ENCODE assay signal across 9 cellular contexts in genomic region chr20:63831696-63832686, GRCh38. TPM values are rescaled to one million over a fixed set of nuclear protein-coding genes. Genes with fewer than 3 reads are reported as not detected.
DNase-seq lines count a peak whose midpoint lies in the region; ATAC-seq, FAIRE-seq and TF ChIP-seq lines count a peak whose summit lies in the region.
"Had no signal": no experiment of that assay in that cellular context is flagged by ENCODE, and none has a peak within 500 bp of the region (broad histone marks: within the 10 kb centered on the region; RNA-seq: fewer than 3 reads in every experiment).

No MANE protein-coding gene starts in this region.

- H3K4me1 ChIP-seq in HAP-1, result no peaks in the 10 kb centered on the region
- H3K4me1 ChIP-seq in RWPE2 (ENCODE audit: insufficient read depth, poor library complexity, severe bottlenecking), result peaks cover 7% of the 10 kb centered on the region
- peaks cover 13 to 67% (median 54%) of the 10 kb centered on the region in 12 donors for H3K4me1 ChIP-seq in heart left ventricle
- H3K4me1 ChIP-seq in prostate gland (replicated peaks), result no peaks in the 10 kb centered on the region

- DNase-seq in HAP-1 (ENCODE audit: low spot score in 2 of 2) (peak in 1 of 2 experiments; percentile 42), RWPE2 (ENCODE audit: low spot score) (peak; percentile 87), heart left ventricle (peak; percentile 66 to 86 (median 75)), prostate gland (ENCODE audit: low spot score) (no peak), OCI-M1 (lab: John Stamatoyannopoulos, UW) (no peak), GM12892 (ENCODE audit: insufficient read length) (no peak), NCI-H2081 treated with DMSO at 0.1 percent for 48 hours (lab: John Stamatoyannopoulos, UW) (no peak), NOMO-1 treated with DMSO at 0.1 percent for 48 hours (lab: John Stamatoyannopoulos, UW; ENCODE audit: unreplicated experiment) (no peak)

- intact Hi-C loops in heart left ventricle (cut with DNase I) (loop anchor here in 3 of 10 donors (2.0 to 5.0 kb wide), 4 partner anchors 15 to 45 kb away; no protein-coding TSS in a partner anchor), prostate gland (cut with DNase I) (no loop called here)

- WGBS in heart left ventricle, 4 donors, result 4 to 9% (median 5%) methylated on average over 10 to 124 of the region's 124 CpGs
- 5% methylated on average over 51 of the region's 124 CpGs for WGBS in prostate gland

- H3K27ac ChIP-seq in RWPE2 (ENCODE audit: poor library complexity, severe bottlenecking), result no peak overlapping the region
- peak overlapping the region; percentile 80 to 97 (median 88) for H3K27ac ChIP-seq in heart left ventricle
- peak overlapping the region in 1 of 2 donors; percentile 23 for H3K27ac ChIP-seq in prostate gland

- ATAC-seq in RWPE2 (ENCODE audit: low read depth) (peak; percentile 6), heart left ventricle (peak in 3 of 4 donors; percentile 37 to 41 (median 38))

- H3K36me3 ChIP-seq in HAP-1 (replicated peaks), result no peaks in the 10 kb centered on the region
- no peaks in the 10 kb centered on the region for H3K36me3 ChIP-seq in RWPE2 (ENCODE audit: low read depth)
- no peaks in the 10 kb centered on the region for H3K36me3 ChIP-seq in heart left ventricle
- no peaks in the 10 kb centered on the region for H3K36me3 ChIP-seq in prostate gland

- H3K4me3 ChIP-seq in HAP-1 (peak overlapping the region; percentile 23), RWPE2 (ENCODE audit: severe bottlenecking) (peak overlapping the region; percentile 60), heart left ventricle (peak overlapping the region; percentile 40 to 99 (median 66)), prostate gland (peak overlapping the region; percentile 43 to 60)

- in situ Hi-C loops in HAP-1 (cut with MboI; ENCODE audit: low sequenced_read_pairs), result no loop called here

- FAIRE-seq in GM12892 (lab: Jason Lieb, UNC), result no peak

- TF ChIP-seq CTCF in RWPE2 (IDR thresholded peaks at IDR 0.05; ENCODE audit: poor library complexity, severe bottlenecking) (no peak), heart left ventricle (IDR thresholded peaks at IDR 0.05) (peak in 2 of 12 donors; percentile 3 to 13), prostate gland (IDR thresholded peaks at IDR 0.05) (no peak)

- TF ChIP-seq POLR2A in heart left ventricle (IDR thresholded peaks at IDR 0.05) (peak in 1 of 2 donors; percentile 28), prostate gland (IDR thresholded peaks at IDR 0.05) (no peak), GM12892 (IDR thresholded peaks at IDR 0.05; ENCODE audit: low read depth, low read length) (no peak)

- no peaks in the 10 kb centered on the region for H3K27me3 ChIP-seq in HAP-1 (ENCODE audit: low read depth)
- H3K27me3 ChIP-seq in RWPE2 (ENCODE audit: insufficient read depth, poor library complexity, severe bottlenecking), result peaks cover 45% of the 10 kb centered on the region
- H3K27me3 ChIP-seq in heart left ventricle, result peaks cover 0 to 27% (median 0%) of the 10 kb centered on the region in 9 donors
- no peaks in the 10 kb centered on the region for H3K27me3 ChIP-seq in prostate gland (replicated peaks; ENCODE audit: insufficient read depth)

- H3K9me3 ChIP-seq in HAP-1, result no peaks in the 10 kb centered on the region
- H3K9me3 ChIP-seq in RWPE2 (ENCODE audit: severe bottlenecking), result no peaks in the 10 kb centered on the region
- no peaks in the 10 kb centered on the region for H3K9me3 ChIP-seq in heart left ventricle
- H3K9me3 ChIP-seq in prostate gland, result no peaks in the 10 kb centered on the region

RNA-seq across cellular contexts. Expression of gene ZBTB46, which starts 0.9 kb away (rescaled TPM):
- total RNA-seq in heart left ventricle (10 to 100 TPM; 11.2 to 27.4 (median 14.4) TPM), prostate gland (10 to 100 TPM in 1 of 2 donors, 1 to 10 TPM in 1; 7.9 to 12.2 TPM)
- polyA plus RNA-seq in heart left ventricle, result 1 to 10 TPM; 6.6 to 8.2 TPM
- polyA plus RNA-seq in GM12892 (2012; ENCODE audit: missing spikeins), result 1.00 TPM

RNA-seq across cellular contexts. Expression of gene ABHD16B, which starts 29.3 kb away (rescaled TPM):
- not detected for total RNA-seq in heart left ventricle
- polyA plus RNA-seq in heart left ventricle, result under 1 TPM; 0.12 to 0.72 TPM
- 1 to 10 TPM in 1 of 2 donors, not detected in 1; 1.6 TPM for total RNA-seq in prostate gland
- polyA plus RNA-seq in GM12892 (2012; ENCODE audit: missing spikeins), result not detected
- total RNA-seq: myocyte had no signal

RNA-seq across cellular contexts. Expression of gene TPD52L2, which starts 33.1 kb away (rescaled TPM):
- total RNA-seq in heart left ventricle (100 to 1,000 TPM in 1 of 9 donors, 10 to 100 TPM in 8; 65.0 to 122 (median 72.2) TPM), prostate gland (100 to 1,000 TPM; 105 to 127 TPM)
- 100 to 1,000 TPM in 1 of 2 donors, 10 to 100 TPM in 1; 44.4 to 179 TPM for polyA plus RNA-seq in heart left ventricle
- 39.1 TPM for polyA plus RNA-seq in GM12892 (2012; ENCODE audit: missing spikeins)

Comparison
In these comparisons a context has a peak if more than half of its experiments do, and no peak if none do; other contexts are left out.
1. DNase-seq: peak in RWPE2 (single experiment) and heart left ventricle (5 of 5); none in prostate gland (single experiment), OCI-M1 (single experiment), GM12892 (single experiment), NCI-H2081 treated with DMSO at 0.1 percent for 48 hours (single experiment) and NOMO-1 treated with DMSO at 0.1 percent for 48 hours (single experiment).
2. Peak in every context shown above with its lines, with median percentiles within 50 percentile points of each other: H3K4me3 ChIP-seq.